ENCODE assay signal across 8 cellular contexts in genomic region chr11:64230985-64231365, GRCh38. TPM values are rescaled to one million over a fixed set of nuclear protein-coding genes. Genes with fewer than 3 reads are reported as not detected.
A peak's percentile ranks its signal among the peaks of the same experiment; 100 is the strongest.
DNase-seq lines count a peak whose midpoint lies in the region; ATAC-seq and TF ChIP-seq lines count a peak whose summit lies in the region.

No MANE protein-coding gene starts in this region.

- no peaks in the 10 kb centered on the region for H3K27me3 Mint-ChIP-seq in activated naive CD4-positive, alpha-beta T cell treated with anti-CD3 and anti-CD28 coated beads, Interleukin-2, amount 10 ng/mL, durations not matched to agents 7 days and 5 days
- H3K27me3 Mint-ChIP-seq in type B pancreatic cell = no peaks in the 10 kb centered on the region

- H3K27ac ChIP-seq in left lung = peak overlapping the region; percentile 91

- H3K4me3 Mint-ChIP-seq in activated naive CD4-positive, alpha-beta T cell treated with anti-CD3 and anti-CD28 coated beads, Interleukin-2, amount 10 ng/mL, durations not matched to agents 7 days and 5 days = peak overlapping the region; percentile 87
- H3K4me3 Mint-ChIP-seq in type B pancreatic cell = peak overlapping the region; percentile 91

- H3K36me3 ChIP-seq in left lung = no peaks in the 10 kb centered on the region

- no peak for DNase-seq in activated naive CD4-positive, alpha-beta T cell treated with anti-CD3 and anti-CD28 coated beads, Interleukin-2, amount 10 ng/mL, durations not matched to agents 7 days and 5 days
- DNase-seq in activated naive CD4-positive, alpha-beta T cell treated with Interleukin-2 at 50 U/mL for 16 hours = no peak
- no peak for DNase-seq in activated naive CD4-positive, alpha-beta T cell treated with anti-CD3 and anti-CD28 coated beads, Interleukin-2, amount 50 U/mL, for 72 hours (ENCODE audit: low spot score in 2 of 2)
- DNase-seq in left lung = no peak
- no peak for DNase-seq in type B pancreatic cell (ENCODE audit: extremely low spot score, unreplicated experiment)
- no peak for DNase-seq in NCI-H2029 (lab: John Stamatoyannopoulos, UW)
- no peak for DNase-seq in middle frontal gyrus (ENCODE audit: extremely low spot score, low spot score)

- TF ChIP-seq CTCF in left lung (IDR thresholded peaks at IDR 0.05) (no peak), type B pancreatic cell (conservative IDR thresholded peaks at IDR 0.05) (no peak)

- H3K4me1 Mint-ChIP-seq in activated naive CD4-positive, alpha-beta T cell treated with anti-CD3 and anti-CD28 coated beads, Interleukin-2, amount 10 ng/mL, durations not matched to agents 7 days and 5 days = peaks cover 65% of the 10 kb centered on the region
- peaks cover 13% of the 10 kb centered on the region for H3K4me1 Mint-ChIP-seq in type B pancreatic cell (ENCODE audit: unreplicated experiment)

- H3K27me3 ChIP-seq in left lung = peaks cover 0 to 4% of the 10 kb centered on the region in 2 donors

- H3K4me3 ChIP-seq in left lung = peak overlapping the region; percentile 81 to 84

- peak overlapping the region; percentile 91 for H3K27ac Mint-ChIP-seq in activated naive CD4-positive, alpha-beta T cell treated with anti-CD3 and anti-CD28 coated beads, Interleukin-2, amount 10 ng/mL, durations not matched to agents 7 days and 5 days
- peak overlapping the region; percentile 89 to 92 for H3K27ac Mint-ChIP-seq in activated naive CD4-positive, alpha-beta T cell treated with anti-CD3 and anti-CD28 coated beads, Interleukin-2, amount 50 U/mL, for 72 hours
- H3K27ac Mint-ChIP-seq in type B pancreatic cell = peak overlapping the region; percentile 78

- intact Hi-C loops in left lung (cut with DNase I) = no loop called here

- CTCF ChIA-PET in activated naive CD4-positive, alpha-beta T cell treated with anti-CD3 and anti-CD28 coated beads, Interleukin-2, amount 10 ng/mL, durations not matched to agents 7 days and 5 days (lab: Charles Lee) = interaction anchor here (0.7 to 1.6 kb wide), 3 partner anchors 26 to 86 kb away, joined by 3 to 4 read pairs (median 3); partner anchors contain the start of gene TRMT112

- peaks cover 10% of the 10 kb centered on the region for H3K36me3 Mint-ChIP-seq in activated naive CD4-positive, alpha-beta T cell treated with anti-CD3 and anti-CD28 coated beads, Interleukin-2, amount 10 ng/mL, durations not matched to agents 7 days and 5 days
- peaks cover 0 to 8% of the 10 kb centered on the region in 2 donors for H3K36me3 Mint-ChIP-seq in activated naive CD4-positive, alpha-beta T cell treated with anti-CD3 and anti-CD28 coated beads, Interleukin-2, amount 50 U/mL, for 72 hours
- no peaks in the 10 kb centered on the region for H3K36me3 Mint-ChIP-seq in type B pancreatic cell

- H3K9me3 Mint-ChIP-seq in activated naive CD4-positive, alpha-beta T cell treated with anti-CD3 and anti-CD28 coated beads, Interleukin-2, amount 10 ng/mL, durations not matched to agents 7 days and 5 days = no peaks in the 10 kb centered on the region
- H3K9me3 Mint-ChIP-seq in activated naive CD4-positive, alpha-beta T cell treated with anti-CD3 and anti-CD28 coated beads, Interleukin-2, amount 50 U/mL, for 72 hours = no peaks in the 10 kb centered on the region
- H3K9me3 Mint-ChIP-seq in type B pancreatic cell = no peaks in the 10 kb centered on the region

- peaks cover 34 to 76% of the 10 kb centered on the region in 2 donors for H3K4me1 ChIP-seq in left lung

- no peaks in the 10 kb centered on the region for H3K9me3 ChIP-seq in left lung

- ATAC-seq in activated naive CD4-positive, alpha-beta T cell treated with anti-CD3 and anti-CD28 coated beads, Interleukin-2, amount 50 U/mL, for 72 hours = no peak
- ATAC-seq in left lung = no peak
- ATAC-seq in HG02623 (IDR thresholded peaks at IDR 0.05; ENCODE audit: unreplicated experiment) = no peak

RNA-seq across cellular contexts. Expression of gene DNAJC4, which starts 0.6 kb away (rescaled TPM):
- 10 to 100 TPM; 26.7 to 48.7 TPM for total RNA-seq in activated naive CD4-positive, alpha-beta T cell treated with anti-CD3 and anti-CD28 coated beads, Interleukin-2, amount 50 U/mL, for 72 hours
- total RNA-seq in left lung (10 to 100 TPM; 26.0 to 43.3 TPM), type B pancreatic cell (ENCODE audit: low replicate concordance) (48.2 and 50.8 TPM in 2 replicates)

RNA-seq across cellular contexts. Expression of gene VEGFB, which starts 3.4 kb away (rescaled TPM):
- 100 to 1,000 TPM in 1 of 2 donors, 10 to 100 TPM in 1; 57.6 to 119 TPM for total RNA-seq in activated naive CD4-positive, alpha-beta T cell treated with anti-CD3 and anti-CD28 coated beads, Interleukin-2, amount 50 U/mL, for 72 hours
- total RNA-seq in left lung (100 to 1,000 TPM; 107 to 132 TPM), type B pancreatic cell (ENCODE audit: low replicate concordance) (66.3 and 71.8 TPM in 2 replicates)

RNA-seq across cellular contexts. Expression of gene NUDT22, which starts 4.9 kb away (rescaled TPM):
- 10 to 100 TPM; 87.4 to 88.8 TPM for total RNA-seq in activated naive CD4-positive, alpha-beta T cell treated with anti-CD3 and anti-CD28 coated beads, Interleukin-2, amount 50 U/mL, for 72 hours
- total RNA-seq in left lung (10 to 100 TPM; 50.6 to 54.3 TPM), type B pancreatic cell (ENCODE audit: low replicate concordance) (47.9 and 49.0 TPM in 2 replicates)

RNA-seq across cellular contexts. Expression of gene TRPT1, which starts 5.0 kb away (rescaled TPM):
- total RNA-seq in activated naive CD4-positive, alpha-beta T cell treated with anti-CD3 and anti-CD28 coated beads, Interleukin-2, amount 50 U/mL, for 72 hours = 10 to 100 TPM; 31.2 to 36.5 TPM
- total RNA-seq in left lung (10 to 100 TPM; 26.8 to 28.9 TPM), type B pancreatic cell (ENCODE audit: low replicate concordance) (34.2 and 38.9 TPM in 2 replicates)

RNA-seq across cellular contexts. Expression of gene FKBP2, which starts 9.9 kb away (rescaled TPM):
- 10 to 100 TPM; 27.7 to 36.0 TPM for total RNA-seq in activated naive CD4-positive, alpha-beta T cell treated with anti-CD3 and anti-CD28 coated beads, Interleukin-2, amount 50 U/mL, for 72 hours
- 10 to 100 TPM; 61.9 to 66.1 TPM for total RNA-seq in left lung
- 52.8 and 69.6 TPM in 2 replicates for total RNA-seq in type B pancreatic cell (ENCODE audit: low replicate concordance)
